11 cellular contexts compared by ENCODE assay signal in the genomic region with DNA sequence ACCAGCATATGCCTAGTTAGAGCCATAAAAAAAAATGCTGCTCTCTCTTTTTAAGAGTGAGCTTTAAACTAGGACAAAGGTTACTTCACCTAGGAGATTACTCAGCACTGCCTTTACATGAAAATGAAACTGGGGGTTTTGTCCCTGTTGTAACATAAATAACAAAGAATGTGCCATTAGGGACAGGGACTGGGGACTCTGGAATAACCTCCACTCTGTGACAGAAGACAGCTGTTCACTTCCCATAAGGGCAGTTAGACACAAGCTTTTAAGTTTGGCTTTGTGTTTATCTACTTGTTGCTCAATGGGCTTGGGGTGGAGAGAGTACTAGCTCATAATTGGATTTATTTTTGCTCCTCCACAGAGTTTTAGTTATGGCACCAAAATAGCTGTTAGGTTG. TPM values are rescaled to one million over a fixed set of nuclear protein-coding genes. Genes with fewer than 3 reads are reported as not detected.
A peak's percentile ranks its signal among the peaks of the same experiment; 100 is the strongest.
DNase-seq lines count a peak whose midpoint lies in the region; ATAC-seq and TF ChIP-seq lines count a peak whose summit lies in the region.
"Had no signal": no experiment of that assay in that cellular context is flagged by ENCODE, and none has a peak within 500 bp of the region (broad histone marks: within the 10 kb centered on the region; RNA-seq: fewer than 3 reads in every experiment).

No MANE protein-coding gene starts in this region.

- DNase-seq in M059J (ENCODE audit: low read depth) (peak; percentile 39), fibroblast of peridontal ligament (ENCODE audit: extremely low read depth) (peak; percentile 34), psoas muscle (no peak), dermis blood vessel endothelial cell (no peak), DMS114 treated with DMSO at 0.1 percent for 48 hours (lab: John Stamatoyannopoulos, UW; ENCODE audit: unreplicated experiment) (no peak), tibial artery (no peak)
- DNase-seq: activated CD4-positive, alpha-beta T cell treated with anti-CD3 and anti-CD28 coated beads, Interleukin-2, amount 50 U/mL, for 4 hours; anterior cingulate cortex; naive B cell had no signal

- ATAC-seq in GM21723 (IDR thresholded peaks at IDR 0.05; ENCODE audit: unreplicated experiment) (peak; percentile 37), psoas muscle (peak in 3 of 4 donors; percentile 19 to 61 (median 41)), GM18858 (IDR thresholded peaks at IDR 0.05; ENCODE audit: unreplicated experiment) (no peak)

- H3K4me1 ChIP-seq in psoas muscle = peaks cover 17% of the 10 kb centered on the region
- H3K4me1 ChIP-seq in tibial artery = no peaks in the 10 kb centered on the region

- H3K36me3 ChIP-seq in psoas muscle (ENCODE audit: insufficient read depth in 1 of 2, low read depth in 1 of 2) (no peaks in the 10 kb centered on the region), tibial artery (no peaks in the 10 kb centered on the region)

- H3K27me3 ChIP-seq in psoas muscle (ENCODE audit: insufficient read depth in 3 of 3, low read length in 2 of 3) (no peaks in the 10 kb centered on the region), tibial artery (no peaks in the 10 kb centered on the region)

- no peak overlapping the region for H3K4me3 ChIP-seq in psoas muscle
- H3K4me3 ChIP-seq in tibial artery = no peak overlapping the region

- intact Hi-C loops in psoas muscle (cut with DNase I) = no loop called here
- intact Hi-C loops in tibial artery (cut with DNase I; ENCODE audit: low total_unique reads) = no loop called here

- H3K27ac ChIP-seq in psoas muscle = no peak overlapping the region
- H3K27ac ChIP-seq in tibial artery = no peak overlapping the region

- TF ChIP-seq CTCF in psoas muscle (IDR thresholded peaks at IDR 0.05) (no peak), tibial artery (IDR thresholded peaks at IDR 0.05) (no peak)

- H3K9me3 ChIP-seq in psoas muscle (no peaks in the 10 kb centered on the region), tibial artery (no peaks in the 10 kb centered on the region)

RNA-seq across cellular contexts. Expression of gene ENPEP, which starts 11.9 kb away (rescaled TPM):
- 0.15 and 0.17 TPM in 2 replicates for total RNA-seq in M059J (2014; rRNA removed; shearing (Covaris generic))
- 1 to 10 TPM; 1.4 to 4.3 (median 3.0) TPM for total RNA-seq in psoas muscle
- 1 to 10 TPM in 2 of 3 donors, under 1 TPM in 1; 0.75 to 1.1 (median 1.1) TPM for polyA plus RNA-seq in psoas muscle
- 0.14 and 1.5 TPM in 2 replicates for total RNA-seq in dermis blood vessel endothelial cell

Comparison
In these comparisons a context has a peak if more than half of its experiments do, and no peak if none do; other contexts are left out.
1. DNase-seq: peak in M059J (single experiment) and fibroblast of peridontal ligament (single experiment); none in psoas muscle (0 of 2), dermis blood vessel endothelial cell (single experiment), DMS114 treated with DMSO at 0.1 percent for 48 hours (single experiment) and tibial artery (0 of 2).